9 cellular contexts compared by ENCODE assay signal in genomic region chr19:54208784-54209057, GRCh38. TPM values are rescaled to one million over a fixed set of nuclear protein-coding genes. Genes with fewer than 3 reads are reported as not detected.
DNase-seq lines count a peak whose midpoint lies in the region; ATAC-seq and TF ChIP-seq lines count a peak whose summit lies in the region.
"Had no signal": no experiment of that assay in that cellular context is flagged by ENCODE, and none has a peak within 500 bp of the region (broad histone marks: within the 10 kb centered on the region; RNA-seq: fewer than 3 reads in every experiment).

No MANE protein-coding gene starts in this region.

- no peak; the same call in 1 of the 2 replicates for TF ChIP-seq POLR2A in IMR-90 (IDR thresholded peaks at IDR 0.05; ENCODE audit: low read depth, low read length)
- TF ChIP-seq POLR2A in breast epithelium (IDR thresholded peaks at IDR 0.05), result no peak

- H2BK15ac ChIP-seq in IMR-90 (ENCODE audit: low read depth, low read length), result no peak overlapping the region

- intact Hi-C loops in IMR-90 (cut with micrococcal nuclease) (no loop called here), breast epithelium (cut with DNase I; ENCODE audit: low total_unique reads) (loop anchor here (1.0 kb wide), 1 partner anchor 25 kb away; no protein-coding TSS in a partner anchor)
- intact Hi-C loops in naive thymus-derived CD4-positive, alpha-beta T cell (cut with micrococcal nuclease), result loop anchor here in 1 of 2 donors (1.0 to 2.0 kb wide), 3 partner anchors 8 to 22 kb away; partner anchors contain the start of genes MBOAT7 and RPS9

- H3K9me3 Mint-ChIP-seq in naive thymus-derived CD4-positive, alpha-beta T cell, result no peaks in the 10 kb centered on the region
- no peaks in the 10 kb centered on the region for H3K9me3 Mint-ChIP-seq in activated CD8-positive, alpha-beta memory T cell treated with anti-CD3 and anti-CD28 coated beads, Interleukin-2, amount 10 ng/mL, durations not matched to agents 7 days and 5 days (ENCODE audit: low read depth)

- dilution Hi-C loops in IMR-90 (cut with HindIII; ENCODE audit: low sequenced_read_pairs, unreplicated experiment), result no loop called here

- peaks cover 41 to 90% (median 82%) of the 10 kb centered on the region in 11 experiments for H3K36me3 ChIP-seq in BLaER1 treated with 17β-estradiol and CSF1 and Interleukin-3, amounts not matched to agents 10 nM and 100 nM
- peaks cover 39% of the 10 kb centered on the region for H3K36me3 ChIP-seq in IMR-90 (ENCODE audit: control insufficient read depth, insufficient read depth, low read length)
- peaks cover 4% of the 10 kb centered on the region for H3K36me3 ChIP-seq in breast epithelium
- H3K36me3 ChIP-seq in naive thymus-derived CD4-positive, alpha-beta T cell (ENCODE audit: control insufficient read depth in 2 of 3, insufficient read depth in 3 of 3, low read length in 3 of 3), result peaks cover 7 to 41% (median 14%) of the 10 kb centered on the region in 3 experiments

- H3K18ac ChIP-seq in IMR-90 (ENCODE audit: low read depth, low read length), result no peak overlapping the region; the same call in 1 of the 2 replicates

- POLR2A ChIA-PET in IMR-90 (lab: Charles Lee; ENCODE audit: unreplicated experiment), result interaction anchor here (1.5 kb wide), 1 partner anchor 19 kb away, joined by 6 read pairs; the partner anchor contains the start of gene MBOAT7
- POLR2A ChIA-PET in naive thymus-derived CD4-positive, alpha-beta T cell (lab: Charles Lee), result interaction anchor here (1.5 to 3.0 kb wide), 2 partner anchors 12 to 20 kb away, joined by 4 to 12 read pairs; partner anchors contain the start of gene MBOAT7

- H4K20me1 ChIP-seq in BLaER1 treated with 17β-estradiol and CSF1 and Interleukin-3, amounts not matched to agents 10 nM and 100 nM, result peaks cover 4 to 100% (median 37%) of the 10 kb centered on the region in 11 experiments; a peak in 20 of 22 replicates
- H4K20me1 ChIP-seq in IMR-90 (ENCODE audit: insufficient read depth, low read length), result peaks cover 75% of the 10 kb centered on the region

- peak overlapping the region; percentile 94 to 100 (median 97) for H3K27ac ChIP-seq in BLaER1 treated with 17β-estradiol and CSF1 and Interleukin-3, amounts not matched to agents 10 nM and 100 nM
- H3K27ac ChIP-seq in IMR-90 (ENCODE audit: insufficient read depth, low read length) (peak overlapping the region; percentile 48; the same call in 1 of the 2 replicates), breast epithelium (peak overlapping the region; percentile 71 to 96)
- no peak overlapping the region for H3K27ac ChIP-seq in naive thymus-derived CD4-positive, alpha-beta T cell (ENCODE audit: low read depth, low read length)

- H2AK9ac ChIP-seq in IMR-90 (replicated peaks; ENCODE audit: low read depth, low read length, poor library complexity), result no peak overlapping the region

- peak overlapping the region; percentile 87 to 99 (median 94) for H3K4me2 ChIP-seq in BLaER1 treated with 17β-estradiol and CSF1 and Interleukin-3, amounts not matched to agents 10 nM and 100 nM
- no peak overlapping the region for H3K4me2 ChIP-seq in IMR-90 (ENCODE audit: low read depth, low read length)

- H4K91ac ChIP-seq in IMR-90 (ENCODE audit: insufficient read depth, low read depth, low read length), result no peak overlapping the region

- H3K9ac ChIP-seq in BLaER1 treated with 17β-estradiol and CSF1 and Interleukin-3, amounts not matched to agents 10 nM and 100 nM, result peak overlapping the region; percentile 90 to 97 (median 95)
- H3K9ac ChIP-seq in IMR-90 (ENCODE audit: low read depth, low read length), result no peak overlapping the region

- H2BK120ac ChIP-seq in IMR-90 (ENCODE audit: low read depth, low read length), result no peak overlapping the region

- no peak overlapping the region for H3K56ac ChIP-seq in IMR-90 (ENCODE audit: extremely low read depth, insufficient read depth, low read length)

- H2AK5ac ChIP-seq in IMR-90 (ENCODE audit: low read depth, low read length), result no peak overlapping the region; the same call in 1 of the 2 replicates

- peak overlapping the region in 9 of 10 experiments; percentile 1 to 56 (median 40); a peak in 14 of 20 replicates for H3K4me3 ChIP-seq in BLaER1 treated with 17β-estradiol and CSF1 and Interleukin-3, amounts not matched to agents 10 nM and 100 nM
- H3K4me3 ChIP-seq in IMR-90 (ENCODE audit: insufficient read depth, low read depth, low read length) (no peak overlapping the region), breast epithelium (no peak overlapping the region)
- no peak overlapping the region for H3K4me3 ChIP-seq in naive thymus-derived CD4-positive, alpha-beta T cell (ENCODE audit: low read length)

- H4K8ac ChIP-seq in IMR-90 (ENCODE audit: low read depth in 2 of 2, low read length in 2 of 2), result no peak overlapping the region

- TF ChIP-seq RAD21 in IMR-90 (IDR thresholded peaks at IDR 0.05; ENCODE audit: low read length), result no peak

- peaks cover 6 to 68% of the 10 kb centered on the region in 2 experiments for H3K79me1 ChIP-seq in IMR-90 (ENCODE audit: low read depth in 1 of 2, low read length in 2 of 2)

- H3K4ac ChIP-seq in IMR-90 (ENCODE audit: low read depth, low read length), result no peak overlapping the region

- DNase-seq in IMR-90 (no peak), breast epithelium (ENCODE audit: low spot score in 2 of 2) (no peak), NOMO-1 treated with dmso at 0.1 percent for 144 hours (lab: John Stamatoyannopoulos, UW; ENCODE audit: unreplicated experiment) (no peak), NCI-H2081 (lab: John Stamatoyannopoulos, UW) (no peak)
- DNase-seq in naive thymus-derived CD4-positive, alpha-beta T cell, result no peak
- DNase-seq in activated CD8-positive, alpha-beta memory T cell treated with anti-CD3 and anti-CD28 coated beads, Interleukin-2, amount 10 ng/mL, durations not matched to agents 7 days and 5 days, result no peak

- no peak overlapping the region for H3K14ac ChIP-seq in IMR-90 (replicated peaks; ENCODE audit: low read depth, low read length)

- peaks cover 27% of the 10 kb centered on the region for H3K9me1 ChIP-seq in IMR-90 (ENCODE audit: insufficient read depth, low read length)

- H3K23ac ChIP-seq in IMR-90 (ENCODE audit: low read depth, low read length), result no peak overlapping the region

- peaks cover 74 to 91% (median 81%) of the 10 kb centered on the region in 10 experiments for H3K4me1 ChIP-seq in BLaER1 treated with 17β-estradiol and CSF1 and Interleukin-3, amounts not matched to agents 10 nM and 100 nM
- H3K4me1 ChIP-seq in IMR-90 (ENCODE audit: control insufficient read depth, insufficient read depth, low read length), result peaks cover 30% of the 10 kb centered on the region
- H3K4me1 ChIP-seq in breast epithelium, result peaks cover 0 to 16% of the 10 kb centered on the region in 2 donors
- peaks cover 51 to 53% of the 10 kb centered on the region in 2 donors for H3K4me1 ChIP-seq in naive thymus-derived CD4-positive, alpha-beta T cell (ENCODE audit: control insufficient read depth in 2 of 2, insufficient read depth in 2 of 2, low read length in 2 of 2)

- peaks cover 0 to 8% (median 0%) of the 10 kb centered on the region in 11 experiments; a peak in 3 of 22 replicates for H3K9me3 ChIP-seq in BLaER1 treated with 17β-estradiol and CSF1 and Interleukin-3, amounts not matched to agents 10 nM and 100 nM (replicated peaks in 1 of 11)
- no peaks in the 10 kb centered on the region for H3K9me3 ChIP-seq in IMR-90 (ENCODE audit: control insufficient read depth, insufficient read depth, low read length)
- H3K9me3 ChIP-seq in breast epithelium, result no peaks in the 10 kb centered on the region
- H3K9me3 ChIP-seq in naive thymus-derived CD4-positive, alpha-beta T cell (ENCODE audit: control insufficient read depth in 2 of 3, low read length in 3 of 3), result no peaks in the 10 kb centered on the region

- no TSS peak for BruUV-seq in IMR-90 (replicated peaks; lab: Mats Ljungman, UMichigan)

- H3K4me1 Mint-ChIP-seq in naive thymus-derived CD4-positive, alpha-beta T cell, result peaks cover 45 to 77% (median 73%) of the 10 kb centered on the region in 7 donors
- peaks cover 75% of the 10 kb centered on the region for H3K4me1 Mint-ChIP-seq in activated CD8-positive, alpha-beta memory T cell treated with anti-CD3 and anti-CD28 coated beads, Interleukin-2, amount 10 ng/mL, durations not matched to agents 7 days and 5 days

- peaks cover 4 to 40% (median 14%) of the 10 kb centered on the region in 5 donors for H3K36me3 Mint-ChIP-seq in naive thymus-derived CD4-positive, alpha-beta T cell
- peaks cover 55% of the 10 kb centered on the region for H3K36me3 Mint-ChIP-seq in activated CD8-positive, alpha-beta memory T cell treated with anti-CD3 and anti-CD28 coated beads, Interleukin-2, amount 10 ng/mL, durations not matched to agents 7 days and 5 days

- TF ChIP-seq CTCF in IMR-90 (conservative IDR thresholded peaks at IDR 0.05; ENCODE audit: low read depth, low read length), result no peak
- no peak for TF ChIP-seq CTCF in breast epithelium (IDR thresholded peaks at IDR 0.05)

- H3K27me3 ChIP-seq in BLaER1 treated with 17β-estradiol and CSF1 and Interleukin-3, amounts not matched to agents 10 nM and 100 nM, result no peaks in the 10 kb centered on the region
- H3K27me3 ChIP-seq in IMR-90 (ENCODE audit: control insufficient read depth, insufficient read depth, low read length) (no peaks in the 10 kb centered on the region), breast epithelium (no peaks in the 10 kb centered on the region)
- no peaks in the 10 kb centered on the region for H3K27me3 ChIP-seq in naive thymus-derived CD4-positive, alpha-beta T cell (ENCODE audit: control insufficient read depth in 2 of 2, insufficient read depth in 2 of 2, low read length in 2 of 2)

- no peak overlapping the region for H2AFZ ChIP-seq in IMR-90 (replicated peaks; ENCODE audit: low read length, poor library complexity)

- CTCF ChIA-PET in IMR-90 (lab: Yijun Ruan, JAX), result no interaction called here
- CTCF ChIA-PET in naive thymus-derived CD4-positive, alpha-beta T cell (lab: Charles Lee), result no interaction called here
- CTCF ChIA-PET in activated CD8-positive, alpha-beta memory T cell treated with anti-CD3 and anti-CD28 coated beads, Interleukin-2, amount 10 ng/mL, durations not matched to agents 7 days and 5 days (lab: Charles Lee), result interaction anchor here (1.0 to 1.3 kb wide), 2 partner anchors 10 to 180 kb away, joined by 3 to 4 read pairs; no protein-coding TSS in a partner anchor

- in situ Hi-C loops in IMR-90 (cut with MboI; ENCODE audit: low sequenced_read_pairs), result loop anchor here (10.0 kb wide), 1 partner anchor 246 kb away; no protein-coding TSS in a partner anchor

- no peak overlapping the region for H2BK20ac ChIP-seq in IMR-90 (ENCODE audit: low read depth, low read length)

- H3K27ac Mint-ChIP-seq in naive thymus-derived CD4-positive, alpha-beta T cell, result peak overlapping the region in 6 of 9 donors; percentile 25 to 82 (median 72)
- H3K27ac Mint-ChIP-seq in activated CD8-positive, alpha-beta memory T cell treated with anti-CD3 and anti-CD28 coated beads, Interleukin-2, amount 10 ng/mL, durations not matched to agents 7 days and 5 days, result no peak overlapping the region

- 73% methylated on average over 2 of the region's 8 CpGs; no CpG with 5 or more reads in 1 of the 2 experiments for WGBS in IMR-90 (ENCODE audit: extremely low coverage in 2 of 2, insufficient read length in 1 of 2), 2 experiments

- no peaks in the 10 kb centered on the region for H3K27me3 Mint-ChIP-seq in naive thymus-derived CD4-positive, alpha-beta T cell
- no peaks in the 10 kb centered on the region for H3K27me3 Mint-ChIP-seq in activated CD8-positive, alpha-beta memory T cell treated with anti-CD3 and anti-CD28 coated beads, Interleukin-2, amount 10 ng/mL, durations not matched to agents 7 days and 5 days

- no peak overlapping the region for H4K5ac ChIP-seq in IMR-90 (ENCODE audit: low read depth, low read length)

- no peak for ATAC-seq in IMR-90 (ENCODE audit: low read depth)
- no peak for ATAC-seq in naive thymus-derived CD4-positive, alpha-beta T cell
- no peak for ATAC-seq in HG03342 (IDR thresholded peaks at IDR 0.05; ENCODE audit: unreplicated experiment)
- no peak for ATAC-seq in activated CD8-positive, alpha-beta memory T cell treated with anti-CD3 and anti-CD28 coated beads, Interleukin-2, amount 10 ng/mL, durations not matched to agents 7 days and 5 days

- H2BK5ac ChIP-seq in IMR-90 (ENCODE audit: low read depth, low read length, poor library complexity, severe bottlenecking), result peak overlapping the region; percentile 12

- H3K4me3 Mint-ChIP-seq in naive thymus-derived CD4-positive, alpha-beta T cell, result peak overlapping the region in 7 of 10 donors; percentile 59 to 78 (median 66)
- H3K4me3 Mint-ChIP-seq in activated CD8-positive, alpha-beta memory T cell treated with anti-CD3 and anti-CD28 coated beads, Interleukin-2, amount 10 ng/mL, durations not matched to agents 7 days and 5 days, result no peak overlapping the region

RNA-seq across cellular contexts. Expression of gene RPS9, which starts 8.1 kb away (rescaled TPM):
- 1,531 and 2,225 TPM in 2 replicates for total RNA-seq in IMR-90 (2012; rRNA removed)
- 2,323 and 2,588 TPM in 2 replicates for polyA plus RNA-seq in IMR-90 (2012; rRNA removed)
- polyA plus RNA-seq in IMR-90 (2012; cell fraction: cytosol; rRNA removed), result 5,840 and 5,869 TPM in 2 replicates
- 1,199 and 1,463 TPM in 2 replicates for polyA plus RNA-seq in IMR-90 (2012; cell fraction: nucleus; rRNA removed; ENCODE audit: low replicate concordance)
- 1,000 to 10,000 TPM; 2,169 to 2,630 (median 2,424) TPM for total RNA-seq in breast epithelium
- 1,000 to 10,000 TPM; 1,217 to 2,149 (median 1,306) TPM for total RNA-seq in naive thymus-derived CD4-positive, alpha-beta T cell
- 1,000 to 10,000 TPM; 1,192 to 1,308 TPM for polyA plus RNA-seq in naive thymus-derived CD4-positive, alpha-beta T cell
- total RNA-seq in activated CD8-positive, alpha-beta memory T cell treated with anti-CD3 and anti-CD28 coated beads, Interleukin-2, amount 10 ng/mL, durations not matched to agents 7 days and 5 days, result 1,000 to 10,000 TPM; 1,212 to 1,220 TPM

RNA-seq across cellular contexts. Expression of gene LILRB3, which starts 14.1 kb away (rescaled TPM):
- total RNA-seq in IMR-90 (2012; rRNA removed), result not detected in 2 replicates
- polyA plus RNA-seq in IMR-90 (2012; rRNA removed), result not detected in 2 replicates
- polyA plus RNA-seq in IMR-90 (2012; cell fraction: cytosol; rRNA removed), result not detected in 2 replicates
- polyA plus RNA-seq in IMR-90 (2012; cell fraction: nucleus; rRNA removed; ENCODE audit: low replicate concordance), result not detected in 2 replicates
- total RNA-seq in breast epithelium, result 10 to 100 TPM in 2 of 3 donors, 1 to 10 TPM in 1; 1.6 to 28.3 (median 11.5) TPM
- total RNA-seq in naive thymus-derived CD4-positive, alpha-beta T cell, result 10 to 100 TPM in 1 of 5 experiments, 1 to 10 TPM in 4; 1.9 to 76.4 (median 2.1) TPM
- polyA plus RNA-seq in naive thymus-derived CD4-positive, alpha-beta T cell, result under 1 TPM in 1 of 2 donors, not detected in 1; 0.40 TPM
- total RNA-seq in activated CD8-positive, alpha-beta memory T cell treated with anti-CD3 and anti-CD28 coated beads, Interleukin-2, amount 10 ng/mL, durations not matched to agents 7 days and 5 days, result under 1 TPM in 1 of 2 experiments, not detected in 1; 0.35 TPM
- polyA plus RNA-seq: keratinocyte had no signal

RNA-seq across cellular contexts. Expression of gene TSEN34, which starts 17.6 kb away (rescaled TPM):
- total RNA-seq in IMR-90 (2012; rRNA removed), result 32.1 and 34.4 TPM in 2 replicates
- 69.4 and 85.4 TPM in 2 replicates for polyA plus RNA-seq in IMR-90 (2012; rRNA removed)
- 76.0 and 115 TPM in 2 replicates for polyA plus RNA-seq in IMR-90 (2012; cell fraction: cytosol; rRNA removed)
- 23.3 and 54.8 TPM in 2 replicates for polyA plus RNA-seq in IMR-90 (2012; cell fraction: nucleus; rRNA removed; ENCODE audit: low replicate concordance)
- 10 to 100 TPM; 59.5 to 80.3 (median 74.4) TPM for total RNA-seq in breast epithelium
- 10 to 100 TPM in 4 of 5 experiments, 1 to 10 TPM in 1; 9.5 to 24.2 (median 17.8) TPM for total RNA-seq in naive thymus-derived CD4-positive, alpha-beta T cell
- polyA plus RNA-seq in naive thymus-derived CD4-positive, alpha-beta T cell, result 10 to 100 TPM; 29.5 to 48.7 TPM
- total RNA-seq in activated CD8-positive, alpha-beta memory T cell treated with anti-CD3 and anti-CD28 coated beads, Interleukin-2, amount 10 ng/mL, durations not matched to agents 7 days and 5 days, result 10 to 100 TPM; 11.4 to 13.5 TPM

RNA-seq across cellular contexts. Expression of gene MBOAT7, which starts 19.3 kb away (rescaled TPM):
- 9.2 and 11.3 TPM in 2 replicates for total RNA-seq in IMR-90 (2012; rRNA removed)
- 121 and 137 TPM in 2 replicates for polyA plus RNA-seq in IMR-90 (2012; rRNA removed)
- 132 and 169 TPM in 2 replicates for polyA plus RNA-seq in IMR-90 (2012; cell fraction: cytosol; rRNA removed)
- 124 and 275 TPM in 2 replicates for polyA plus RNA-seq in IMR-90 (2012; cell fraction: nucleus; rRNA removed; ENCODE audit: low replicate concordance)
- total RNA-seq in breast epithelium, result 10 to 100 TPM; 16.5 to 37.3 (median 24.6) TPM
- total RNA-seq in naive thymus-derived CD4-positive, alpha-beta T cell, result 10 to 100 TPM; 25.8 to 79.4 (median 43.0) TPM
- polyA plus RNA-seq in naive thymus-derived CD4-positive, alpha-beta T cell, result 10 to 100 TPM; 11.3 to 18.9 TPM
- total RNA-seq in activated CD8-positive, alpha-beta memory T cell treated with anti-CD3 and anti-CD28 coated beads, Interleukin-2, amount 10 ng/mL, durations not matched to agents 7 days and 5 days, result 10 to 100 TPM; 54.7 to 76.3 TPM

RNA-seq across cellular contexts. Expression of gene LILRA6, which starts 33.9 kb away (rescaled TPM):
- total RNA-seq in IMR-90 (2012; rRNA removed) (not detected in 2 replicates), breast epithelium (1 to 10 TPM; 1.3 to 2.9 (median 1.8) TPM)
- not detected in 2 replicates for polyA plus RNA-seq in IMR-90 (2012; rRNA removed)
- not detected in 2 replicates for polyA plus RNA-seq in IMR-90 (2012; cell fraction: cytosol; rRNA removed)
- not detected in 2 replicates for polyA plus RNA-seq in IMR-90 (2012; cell fraction: nucleus; rRNA removed; ENCODE audit: low replicate concordance)
- 10 to 100 TPM in 1 of 5 experiments, 1 to 10 TPM in 1, under 1 TPM in 3; 0.24 to 27.0 (median 0.97) TPM for total RNA-seq in naive thymus-derived CD4-positive, alpha-beta T cell
- polyA plus RNA-seq in naive thymus-derived CD4-positive, alpha-beta T cell, result under 1 TPM; 0.12 to 0.36 TPM
- total RNA-seq in activated CD8-positive, alpha-beta memory T cell treated with anti-CD3 and anti-CD28 coated beads, Interleukin-2, amount 10 ng/mL, durations not matched to agents 7 days and 5 days, result not detected
- polyA plus RNA-seq: keratinocyte had no signal

Comparison
In these comparisons a context has a peak if more than half of its experiments do, and no peak if none do; other contexts are left out.
1. H3K4me3 ChIP-seq: peak in BLaER1 treated with 17β-estradiol and CSF1 and Interleukin-3, amounts not matched to agents 10 nM and 100 nM (9 of 10); none in IMR-90 (single experiment), breast epithelium (0 of 3) and naive thymus-derived CD4-positive, alpha-beta T cell (single experiment).